In genomic region chr2:219538488-219539294, GRCh38 we compare ENCODE assay signal across 1 cellular context.
TF ChIP-seq lines count a peak whose summit lies in the region.

No MANE protein-coding gene starts in this region.

TF ChIP-seq in HCT116, 20 proteins besides CTCF, POLR2A, EP300 and RAD21 (continued from another document):
- TF ChIP-seq, protein P1, sequence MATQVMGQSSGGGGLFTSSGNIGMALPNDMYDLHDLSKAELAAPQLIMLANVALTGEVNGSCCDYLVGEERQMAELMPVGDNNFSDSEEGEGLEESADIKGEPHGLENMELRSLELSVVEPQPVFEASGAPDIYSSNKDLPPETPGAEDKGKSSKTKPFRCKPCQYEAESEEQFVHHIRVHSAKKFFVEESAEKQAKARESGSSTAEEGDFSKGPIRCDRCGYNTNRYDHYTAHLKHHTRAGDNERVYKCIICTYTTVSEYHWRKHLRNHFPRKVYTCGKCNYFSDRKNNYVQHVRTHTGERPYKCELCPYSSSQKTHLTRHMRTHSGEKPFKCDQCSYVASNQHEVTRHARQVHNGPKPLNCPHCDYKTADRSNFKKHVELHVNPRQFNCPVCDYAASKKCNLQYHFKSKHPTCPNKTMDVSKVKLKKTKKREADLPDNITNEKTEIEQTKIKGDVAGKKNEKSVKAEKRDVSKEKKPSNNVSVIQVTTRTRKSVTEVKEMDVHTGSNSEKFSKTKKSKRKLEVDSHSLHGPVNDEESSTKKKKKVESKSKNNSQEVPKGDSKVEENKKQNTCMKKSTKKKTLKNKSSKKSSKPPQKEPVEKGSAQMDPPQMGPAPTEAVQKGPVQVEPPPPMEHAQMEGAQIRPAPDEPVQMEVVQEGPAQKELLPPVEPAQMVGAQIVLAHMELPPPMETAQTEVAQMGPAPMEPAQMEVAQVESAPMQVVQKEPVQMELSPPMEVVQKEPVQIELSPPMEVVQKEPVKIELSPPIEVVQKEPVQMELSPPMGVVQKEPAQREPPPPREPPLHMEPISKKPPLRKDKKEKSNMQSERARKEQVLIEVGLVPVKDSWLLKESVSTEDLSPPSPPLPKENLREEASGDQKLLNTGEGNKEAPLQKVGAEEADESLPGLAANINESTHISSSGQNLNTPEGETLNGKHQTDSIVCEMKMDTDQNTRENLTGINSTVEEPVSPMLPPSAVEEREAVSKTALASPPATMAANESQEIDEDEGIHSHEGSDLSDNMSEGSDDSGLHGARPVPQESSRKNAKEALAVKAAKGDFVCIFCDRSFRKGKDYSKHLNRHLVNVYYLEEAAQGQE (IDR thresholded peaks at IDR 0.05; ENCODE audit: low read depth) = no peak
- TF ChIP-seq SIN3A (IDR thresholded peaks at IDR 0.05; ENCODE audit: low read depth) = no peak
- TF ChIP-seq JUND (IDR thresholded peaks at IDR 0.05) = no peak
- no peak for TF ChIP-seq SRF (IDR thresholded peaks at IDR 0.05; ENCODE audit: low read depth)
- no peak for TF ChIP-seq EGR1 (IDR thresholded peaks at IDR 0.05; ENCODE audit: low read depth)
- TF ChIP-seq EZH2 (IDR thresholded peaks at IDR 0.05) = no peak
- no peak for TF ChIP-seq FOSL1 (IDR thresholded peaks at IDR 0.05; ENCODE audit: low read depth)
- no peak for TF ChIP-seq POLR2AphosphoS5 (IDR thresholded peaks at IDR 0.05; ENCODE audit: low read depth, low read length)
- no peak for TF ChIP-seq TCF7L2 (IDR thresholded peaks at IDR 0.05; ENCODE audit: borderline replicate concordance, extremely low read depth, insufficient read depth, insufficient read length)
- no peak for TF ChIP-seq ZBTB33 (IDR thresholded peaks at IDR 0.05; ENCODE audit: extremely low read depth, insufficient replicate concordance, low read length)
